In the genomic region with DNA sequence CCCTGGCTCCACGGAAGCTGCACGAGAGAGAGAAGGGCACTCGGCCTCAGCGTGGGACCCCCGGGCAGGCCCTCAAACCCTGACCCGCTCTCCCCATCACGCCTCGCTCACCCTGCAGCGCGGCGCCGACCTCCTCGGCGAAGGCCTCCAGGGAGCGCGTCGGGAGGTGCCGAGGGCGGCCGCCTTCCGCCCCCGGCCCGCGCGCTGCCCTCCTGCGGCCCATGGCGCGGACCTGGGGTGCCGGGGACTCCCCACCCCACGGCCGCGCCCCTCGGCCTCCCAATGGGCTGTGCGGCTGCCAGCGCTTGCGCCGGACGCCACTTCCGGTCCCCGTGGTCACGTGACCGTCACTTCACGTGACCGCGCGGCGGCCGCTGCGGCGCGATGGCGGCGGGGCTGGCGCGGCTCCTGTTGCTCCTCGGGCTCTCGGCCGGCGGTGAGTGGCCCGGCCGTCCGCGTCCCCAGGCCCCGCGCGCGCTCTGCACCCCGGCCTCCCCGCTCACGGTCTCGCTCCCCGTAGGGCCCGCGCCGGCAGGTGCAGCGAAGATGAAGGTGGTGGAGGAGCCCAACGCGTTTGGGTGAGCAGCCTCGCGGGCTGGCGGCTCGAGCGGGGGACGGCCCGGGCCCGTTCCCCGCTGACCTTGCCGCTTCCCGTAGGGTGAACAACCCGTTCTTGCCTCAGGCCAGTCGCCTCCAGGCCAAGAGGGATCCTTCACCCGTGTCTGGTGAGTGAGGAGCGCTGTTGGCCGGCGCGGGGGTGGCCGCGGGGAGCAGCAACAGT, we compare ENCODE assay signal across 8 cellular contexts. TPM values are rescaled to one million over a fixed set of nuclear protein-coding genes. Genes with fewer than 3 reads are reported as not detected.
A peak's percentile ranks its signal among the peaks of the same experiment; 100 is the strongest.
DNase-seq lines count a peak whose midpoint lies in the region; ATAC-seq and TF ChIP-seq lines count a peak whose summit lies in the region.

A gene (plus strand): TSS at position 350 of the 781 bp plus-strand sequence. CDS start 35 bp downstream, at position 385.
A gene (minus strand): TSS at position 297 of the 781 bp plus-strand sequence. CDS start 74 bp downstream, at position 223.

- peaks cover 50% of the 10 kb centered on the region for H4K20me1 ChIP-seq in DND-41 (ENCODE audit: insufficient read depth, low read length)

- ATAC-seq in DND-41 (ENCODE audit: insufficient read depth, low read depth) (peak; percentile 81), GM21576 (IDR thresholded peaks at IDR 0.05; ENCODE audit: unreplicated experiment) (peak; percentile 58)

- peak within 1 kb of the TSS; percentile 100 for H3K4me2 ChIP-seq in DND-41 (ENCODE audit: insufficient read depth, low read length)

- TF ChIP-seq CTCF in DND-41 (IDR thresholded peaks at IDR 0.05; ENCODE audit: borderline replicate concordance, extremely low read depth, low read length, poor library complexity, severe bottlenecking), result no peak

- H3K36me3 ChIP-seq in DND-41 (ENCODE audit: insufficient read depth, low read length) (peaks cover 35% of the 10 kb centered on the region), SK-N-MC (ENCODE audit: insufficient read depth, low read length) (no peaks in the 10 kb centered on the region)

- H3K79me2 ChIP-seq in DND-41 (ENCODE audit: insufficient read depth, low read length), result peaks cover 72% of the 10 kb centered on the region

- in situ Hi-C loops in KBM-7 (cut with MboI; ENCODE audit: low pct_unique_long_range_greater_than_20kb, low sequenced_read_pairs), result no loop called here

- DNase-seq in DND-41 (peak; percentile 82), KBM-7 (peak; percentile 78), SK-N-MC (ENCODE audit: low read depth, low spot score) (no peak), globus pallidus (ENCODE audit: low spot score) (peak; percentile 70), occipital lobe (lab: John Stamatoyannopoulos, UW) (peak; percentile 67), superior temporal gyrus (ENCODE audit: extremely low spot score) (peak; percentile 80)
- DNase-seq in activated naive CD4-positive, alpha-beta T cell treated with anti-CD3 and anti-CD28 coated beads, Interleukin-2, amount 50 U/mL, for 16 hours, result peak; percentile 85

- H3K27ac ChIP-seq in DND-41 (ENCODE audit: low read length) (peak within 1 kb of the TSS; percentile 78), SK-N-MC (no peak within 1 kb of the TSS)

- H3K9me3 ChIP-seq in DND-41 (ENCODE audit: insufficient read depth, low read length, severe bottlenecking) (no peaks in the 10 kb centered on the region), SK-N-MC (ENCODE audit: low read depth, low read length) (no peaks in the 10 kb centered on the region)

- peak within 1 kb of the TSS; percentile 95 for H3K9ac ChIP-seq in DND-41 (ENCODE audit: low read depth, low read length)
- H3K9ac ChIP-seq in SK-N-MC (ENCODE audit: insufficient read length), result peak within 1 kb of the TSS; percentile 83

- H3K4me3 ChIP-seq in DND-41 (ENCODE audit: low read depth in 1 of 2, low read length in 2 of 2) (peak within 1 kb of the TSS; percentile 93 to 96), SK-N-MC (peak within 1 kb of the TSS; percentile 98)

- H3K27me3 ChIP-seq in DND-41 (ENCODE audit: insufficient read depth, low read length, poor library complexity), result no peaks in the 10 kb centered on the region

- H3K4me1 ChIP-seq in DND-41 (ENCODE audit: insufficient read depth, low read length), result peaks cover 46% of the 10 kb centered on the region

- peak within 1 kb of the TSS; percentile 93 for H2AFZ ChIP-seq in DND-41 (ENCODE audit: low read depth, low read length)

RNA-seq across cellular contexts. Expression of the first gene that starts in this region (rescaled TPM):
- total RNA-seq in occipital lobe, result 15.0 TPM

RNA-seq across cellular contexts. Expression of the second gene that starts in this region (rescaled TPM):
- total RNA-seq in occipital lobe, result 36.8 TPM
